ENCODE assay signal across 18 cellular contexts in the genomic region with DNA sequence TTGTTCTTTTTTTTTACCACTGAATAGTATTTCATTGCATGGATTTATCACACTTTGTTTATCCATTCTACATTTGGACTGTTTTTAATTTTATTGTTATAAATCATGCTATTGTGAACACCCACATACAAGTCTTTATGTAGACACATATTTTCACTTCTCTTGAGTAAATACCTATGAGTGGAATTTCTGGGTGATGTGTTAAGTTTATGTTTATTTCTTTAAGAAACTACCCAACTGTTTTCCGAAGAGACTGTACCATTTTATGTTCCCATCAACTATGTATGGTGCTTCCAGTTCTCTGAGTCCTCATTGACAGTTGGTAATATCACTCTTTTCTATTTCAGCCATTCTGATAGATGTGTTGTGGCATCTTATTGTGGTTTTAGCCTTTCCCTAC. TPM values are rescaled to one million over a fixed set of nuclear protein-coding genes. Genes with fewer than 3 reads are reported as not detected.
DNase-seq lines count a peak whose midpoint lies in the region; ATAC-seq, FAIRE-seq and TF ChIP-seq lines count a peak whose summit lies in the region.
"Had no signal": no experiment of that assay in that cellular context is flagged by ENCODE, and none has a peak within 500 bp of the region (broad histone marks: within the 10 kb centered on the region; RNA-seq: fewer than 3 reads in every experiment).

No MANE protein-coding gene starts in this region.

- WGBS in A549 (ENCODE audit: missing lambda C conversion rate): 81% methylated on average over 1 of the region's 1 CpG
- WGBS in GM23248 (ENCODE audit: low coverage in 1 of 2, low lambda C conversion rate in 2 of 2, missing lambda C conversion rate in 2 of 2), 2 experiments: 70 to 94% methylated on average over 1 of the region's 1 CpG

- TF ChIP-seq EP300 in A549 (IDR thresholded peaks at IDR 0.05): no peak

- peaks cover 49% of the 10 kb centered on the region for H3F3A ChIP-seq in GM23248 (ENCODE audit: insufficient read depth)

- H3K4me3 ChIP-seq in A549 (no peak overlapping the region), GM23248 (no peak overlapping the region), adipocyte (ENCODE audit: low read length) (no peak overlapping the region), fibroblast of villous mesenchyme (ENCODE audit: low read depth, low read length) (no peak overlapping the region)

- no peak overlapping the region for H3K4me2 ChIP-seq in A549
- H3K4me2 ChIP-seq in GM23248 (ENCODE audit: unreplicated experiment): peak overlapping the region; percentile 15

- no peak for TF ChIP-seq RAD21 in A549 (conservative IDR thresholded peaks at IDR 0.05 in 1 of 2, IDR thresholded peaks at IDR 0.05 in 1 of 2)

- TF ChIP-seq CTCF in A549 (IDR thresholded peaks at IDR 0.05) (no peak), fibroblast of villous mesenchyme (IDR thresholded peaks at IDR 0.05; ENCODE audit: insufficient read depth, low read depth, low read length) (no peak)

- H4K20me1 ChIP-seq in GM23248 (ENCODE audit: insufficient read depth): no peaks in the 10 kb centered on the region

- H2AFZ ChIP-seq in GM23248: no peak overlapping the region

- H3K9me2 ChIP-seq in GM23248 (ENCODE audit: insufficient read depth): no peaks in the 10 kb centered on the region

- POLR2A ChIA-PET in A549 (lab: Yijun Ruan, JAX): interaction anchor here (1.0 kb wide), 1 partner anchor 12 kb away, joined by 3 read pairs; no protein-coding TSS in a partner anchor

- H3K9ac ChIP-seq in GM23248 (no peak overlapping the region), adipocyte (ENCODE audit: low read length) (no peak overlapping the region)

- H3K27ac ChIP-seq in A549 (peak overlapping the region in 1 of 2 experiments; percentile 72; a peak in 3 of 6 replicates), GM23248 (peak overlapping the region; percentile 51)

- H3K9me3 ChIP-seq in A549: no peaks in the 10 kb centered on the region
- no peaks in the 10 kb centered on the region for H3K9me3 ChIP-seq in GM23248 (ENCODE audit: low read depth)
- H3K9me3 ChIP-seq in adipocyte (ENCODE audit: control insufficient read depth, low read length): no peaks in the 10 kb centered on the region

- in situ Hi-C loops in GM23248 (cut with MboI): no loop called here

- H3K4me1 ChIP-seq in A549 (peaks cover 41% of the 10 kb centered on the region), GM23248 (ENCODE audit: insufficient read depth) (peaks cover 58% of the 10 kb centered on the region), adipocyte (ENCODE audit: control insufficient read depth, insufficient read depth, low read length) (peaks cover 46% of the 10 kb centered on the region)

- TF ChIP-seq POLR2A in A549 (IDR thresholded peaks at IDR 0.05; ENCODE audit: low read length): no peak

- CTCF ChIA-PET in A549 (lab: Yijun Ruan, JAX): interaction anchor here (0.7 to 6.9 kb wide), 6 partner anchors 9 to 1342 kb away, joined by 3 to 59 read pairs (median 4); no protein-coding TSS in a partner anchor

- DNase-seq in A549 (ENCODE audit: low read depth in 1 of 2, low spot score in 1 of 2) (no peak), GM23248 (no peak), adipocyte (ENCODE audit: low read depth) (peak; percentile 40), fibroblast of villous mesenchyme (ENCODE audit: low read depth) (peak; percentile 58)
- DNase-seq: AML-193; CD4-positive, alpha-beta T cell; DMS79; GDM1; Kasumi-1; NCI-H1436; NCI-H2081; NCI-H524; SHP77 treated with DMSO at 0.1 percent for 48 hours had no signal

- ATAC-seq in A549 (no peak), HG03460 (IDR thresholded peaks at IDR 0.05; ENCODE audit: unreplicated experiment) (no peak), GM21825 (IDR thresholded peaks at IDR 0.05; ENCODE audit: unreplicated experiment) (no peak), HG02642 (IDR thresholded peaks at IDR 0.05; ENCODE audit: poor library complexity, unreplicated experiment) (no peak), GM21619 (IDR thresholded peaks at IDR 0.05; ENCODE audit: unreplicated experiment) (no peak)

- H3K36me3 ChIP-seq in GM23248 (ENCODE audit: low read depth) (no peaks in the 10 kb centered on the region), adipocyte (ENCODE audit: control insufficient read depth, insufficient read depth, low read length, severe bottlenecking) (peaks cover 15% of the 10 kb centered on the region)

- H3K79me2 ChIP-seq in GM23248 (ENCODE audit: insufficient read depth): no peaks in the 10 kb centered on the region

- peak; percentile 43 for FAIRE-seq in A549 (lab: Jason Lieb, UNC)
- FAIRE-seq: RCC 7860 had no signal

- H3K27me3 ChIP-seq in GM23248 (replicated peaks; ENCODE audit: insufficient read depth) (no peaks in the 10 kb centered on the region), adipocyte (replicated peaks; ENCODE audit: control insufficient read depth, insufficient read depth, low read length) (no peaks in the 10 kb centered on the region)

TF ChIP-seq in A549, 52 proteins besides CTCF, POLR2A, EP300 and RAD21:
- TF ChIP-seq E2F6 (IDR thresholded peaks at IDR 0.05; ENCODE audit: borderline replicate concordance, low read depth) (no peak), MAFK (IDR thresholded peaks at IDR 0.05; ENCODE audit: partially characterized antibody) (no peak), RCOR1 (IDR thresholded peaks at IDR 0.05; ENCODE audit: low read depth, low read length) (no peak), ZNF302 (CRISPR knock-in tag; IDR thresholded peaks at IDR 0.05) (no peak)

RNA-seq across cellular contexts. Expression of gene RIN2, which starts 54.0 kb away (rescaled TPM):
- polyA plus RNA-seq in A549 (2011; rRNA removed): 34.7 and 36.3 TPM in 2 replicates
- polyA plus RNA-seq in A549 (2012; cell fraction: cytosol; rRNA removed): 14.1 and 15.0 TPM in 2 replicates
- 13.0 and 15.5 TPM in 2 replicates for polyA plus RNA-seq in A549 (2012; cell fraction: nucleus; rRNA removed)
- 22.4 to 23.3 TPM (median 22.7 TPM) in 3 replicates for polyA plus RNA-seq in A549 (2017; fragmentation: RNase III; extraction: RNeasy Plus Mini Kit Qiagen cat#74134 plus additional on column Dnase treatment)
- polyA minus RNA-seq in A549 (2011; rRNA and poly(A)+ RNA removed): 102 and 124 TPM in 2 replicates
- total RNA-seq in GM23248 (2014; rRNA removed; shearing (Covaris generic)): 48.0 and 48.3 TPM in 2 replicates
- polyA plus RNA-seq in GM23248 (2016; fragmentation: Nextera tagmentation; extraction: Ambion mirVana): 45.3 and 45.6 TPM in 2 replicates
- total RNA-seq in fibroblast of villous mesenchyme: 57.7 and 102 TPM in 2 replicates

Comparison
In these comparisons a context has a peak if more than half of its experiments do, and no peak if none do; other contexts are left out.
1. DNase-seq: peak in adipocyte (single experiment) and fibroblast of villous mesenchyme (single experiment); none in A549 (0 of 2) and GM23248 (single experiment).